ENCODE assay signal across 21 cellular contexts in the genomic region with DNA sequence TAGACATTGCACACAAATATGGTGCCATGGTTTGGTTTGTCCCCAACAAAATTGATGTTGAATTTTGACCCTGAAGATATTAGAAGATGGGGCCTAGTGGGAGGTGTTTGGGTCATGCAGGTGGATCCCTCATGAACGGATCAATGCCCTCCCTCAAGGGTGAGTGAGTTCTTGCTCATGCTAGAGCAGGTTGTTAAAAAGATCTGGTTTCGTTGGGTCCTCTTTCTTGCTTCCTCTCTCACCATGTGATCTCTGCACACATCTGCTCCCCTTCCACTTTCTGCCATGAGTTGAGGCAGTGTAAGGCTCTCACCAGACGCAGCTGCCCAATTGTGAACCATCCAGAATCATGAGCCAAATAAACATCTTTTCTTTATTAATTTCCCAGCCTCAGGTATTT.
DNase-seq lines count a peak whose midpoint lies in the region; ATAC-seq and TF ChIP-seq lines count a peak whose summit lies in the region.
"Had no signal": no experiment of that assay in that cellular context is flagged by ENCODE, and none has a peak within 500 bp of the region (broad histone marks: within the 10 kb centered on the region; RNA-seq: fewer than 3 reads in every experiment).

No MANE protein-coding gene starts in this region.

- intact Hi-C loops in CD8-positive, alpha-beta T cell (cut with DNase I, micrococcal nuclease): no loop called here

- POLR2A ChIA-PET in CD8-positive, alpha-beta T cell (lab: Charles Lee): no interaction called here

- peak; percentile 79 for ATAC-seq in GM18907 (IDR thresholded peaks at IDR 0.05; ENCODE audit: unreplicated experiment)
- ATAC-seq in GM21576 (IDR thresholded peaks at IDR 0.05; ENCODE audit: unreplicated experiment): peak; percentile 96
- peak; percentile 60 for ATAC-seq in HG02981 (IDR thresholded peaks at IDR 0.05; ENCODE audit: unreplicated experiment)
- no peak for ATAC-seq in CD8-positive, alpha-beta T cell
- ATAC-seq: activated CD4-positive, alpha-beta T cell treated with anti-CD3 and anti-CD28 coated beads for 36 hours; activated CD8-positive, alpha-beta memory T cell treated with anti-CD3 and anti-CD28 coated beads, Interleukin-2, amount 10 ng/mL, durations not matched to agents 7 days and 5 days; naive thymus-derived CD8-positive, alpha-beta T cell had no signal

- H3K27me3 Mint-ChIP-seq in CD8-positive, alpha-beta T cell (ENCODE audit: low read depth): peaks cover 4% of the 10 kb centered on the region
- H3K27me3 Mint-ChIP-seq: activated CD8-positive, alpha-beta memory T cell treated with anti-CD3 and anti-CD28 coated beads, Interleukin-2, amount 10 ng/mL, durations not matched to agents 7 days and 5 days had no signal

- H3K4me3 Mint-ChIP-seq in CD8-positive, alpha-beta T cell: no peak overlapping the region
- H3K4me3 Mint-ChIP-seq: activated CD4-positive, alpha-beta T cell treated with anti-CD3 and anti-CD28 coated beads for 36 hours; activated CD8-positive, alpha-beta memory T cell treated with anti-CD3 and anti-CD28 coated beads, Interleukin-2, amount 10 ng/mL, durations not matched to agents 7 days and 5 days; naive thymus-derived CD8-positive, alpha-beta T cell had no signal

- 0 out of 2 replicates have a peak overlapping the region, but pooled peaks have one; percentile 9 for H3K4me2 ChIP-seq in OCI-LY3 (ENCODE audit: low read length)

- H3K9ac ChIP-seq in OCI-LY3 (ENCODE audit: low read length): no peak overlapping the region

- H3K9me3 Mint-ChIP-seq in CD8-positive, alpha-beta T cell: no peaks in the 10 kb centered on the region

- H3K36me3 ChIP-seq in OCI-LY3 (replicated peaks; ENCODE audit: low read depth, low read length): no peaks in the 10 kb centered on the region
- H3K36me3 ChIP-seq in CD8-positive, alpha-beta T cell (ENCODE audit: insufficient read depth, low read length): no peaks in the 10 kb centered on the region
- H3K36me3 ChIP-seq: prostate gland had no signal

- H3K27ac Mint-ChIP-seq in CD8-positive, alpha-beta T cell: no peak overlapping the region
- H3K27ac Mint-ChIP-seq: activated CD4-positive, alpha-beta T cell treated with anti-CD3 and anti-CD28 coated beads for 36 hours; activated CD8-positive, alpha-beta memory T cell treated with anti-CD3 and anti-CD28 coated beads, Interleukin-2, amount 10 ng/mL, durations not matched to agents 7 days and 5 days; naive thymus-derived CD8-positive, alpha-beta T cell had no signal

- H2AFZ ChIP-seq in OCI-LY3 (ENCODE audit: low read depth, low read length): peak overlapping the region; percentile 28; the same call in 1 of the 2 replicates

- no peaks in the 10 kb centered on the region for H3K4me1 Mint-ChIP-seq in CD8-positive, alpha-beta T cell (ENCODE audit: low read depth)
- H3K4me1 Mint-ChIP-seq: activated CD4-positive, alpha-beta T cell treated with anti-CD3 and anti-CD28 coated beads for 36 hours; activated CD8-positive, alpha-beta memory T cell treated with anti-CD3 and anti-CD28 coated beads, Interleukin-2, amount 10 ng/mL, durations not matched to agents 7 days and 5 days; naive thymus-derived CD8-positive, alpha-beta T cell had no signal

- no peaks in the 10 kb centered on the region for H3K36me3 Mint-ChIP-seq in CD8-positive, alpha-beta T cell
- H3K36me3 Mint-ChIP-seq: activated CD8-positive, alpha-beta memory T cell treated with anti-CD3 and anti-CD28 coated beads, Interleukin-2, amount 10 ng/mL, durations not matched to agents 7 days and 5 days; naive thymus-derived CD8-positive, alpha-beta T cell had no signal

- H3K79me2 ChIP-seq in OCI-LY3 (ENCODE audit: low read length): no peaks in the 10 kb centered on the region

- no peaks in the 10 kb centered on the region for H4K20me1 ChIP-seq in OCI-LY3 (ENCODE audit: insufficient read depth, low read length)

- peak overlapping the region; percentile 55 for H3K27ac ChIP-seq in OCI-LY3 (ENCODE audit: low read length)
- H3K27ac ChIP-seq in CD8-positive, alpha-beta T cell (ENCODE audit: low read depth, low read length): no peak overlapping the region
- H3K27ac ChIP-seq: prostate gland, skin epidermis, testis had no signal

- H3K27me3 ChIP-seq in OCI-LY3 (ENCODE audit: low read depth, low read length): no peaks in the 10 kb centered on the region
- no peaks in the 10 kb centered on the region for H3K27me3 ChIP-seq in CD8-positive, alpha-beta T cell (ENCODE audit: insufficient read depth, low read length)
- H3K27me3 ChIP-seq: testis had no signal

- no peaks in the 10 kb centered on the region for H3K9me3 ChIP-seq in OCI-LY3 (ENCODE audit: insufficient read depth, low read length)
- H3K9me3 ChIP-seq in CD8-positive, alpha-beta T cell (ENCODE audit: low read length): no peaks in the 10 kb centered on the region
- H3K9me3 ChIP-seq: prostate gland, testis had no signal

- no peak for TF ChIP-seq CTCF in OCI-LY3 (IDR thresholded peaks at IDR 0.05; ENCODE audit: low read depth, low read length)
- no peak for TF ChIP-seq CTCF in CD8-positive, alpha-beta T cell (IDR thresholded peaks at IDR 0.05)

- CTCF ChIA-PET in CD8-positive, alpha-beta T cell (lab: Charles Lee): no interaction called here

- DNase-seq in NAMALWA (ENCODE audit: low spot score): no peak
- DNase-seq in hippocampal formation (lab: John Stamatoyannopoulos, UW): no peak
- DNase-seq in CD8-positive, alpha-beta T cell: no peak
- DNase-seq: activated CD4-positive, alpha-beta T cell treated with anti-CD3 and anti-CD28 coated beads for 36 hours; activated CD8-positive, alpha-beta memory T cell treated with anti-CD3 and anti-CD28 coated beads, Interleukin-2, amount 10 ng/mL, durations not matched to agents 7 days and 5 days; activated effector memory CD4-positive, alpha-beta T cell treated with anti-CD3 and anti-CD28 coated beads, Interleukin-2, amount 50 U/mL, for 16 hours; aorta; GOT3; islet precursor cell; mammary epithelial cell; naive thymus-derived CD8-positive, alpha-beta T cell; NCI-H1417; NCI-H345; RPMI8226; testis had no signal

- H3K4me1 ChIP-seq in OCI-LY3 (ENCODE audit: low read length): peaks cover 19% of the 10 kb centered on the region
- H3K4me1 ChIP-seq in CD8-positive, alpha-beta T cell (ENCODE audit: insufficient read depth, low read length): no peaks in the 10 kb centered on the region
- H3K4me1 ChIP-seq: prostate gland, testis had no signal

- H3K4me3 ChIP-seq in OCI-LY3 (ENCODE audit: low read length): no peak overlapping the region
- H3K4me3 ChIP-seq in CD8-positive, alpha-beta T cell (ENCODE audit: low read depth, low read length): no peak overlapping the region
- H3K4me3 ChIP-seq: prostate gland, skin epidermis, testis had no signal
